In genomic region chr3:84772841-84773240, GRCh38 we compare ENCODE assay signal across 17 cellular contexts.
DNase-seq lines count a peak whose midpoint lies in the region; ATAC-seq, FAIRE-seq and TF ChIP-seq lines count a peak whose summit lies in the region.
"Had no signal": no experiment of that assay in that cellular context is flagged by ENCODE, and none has a peak within 500 bp of the region (broad histone marks: within the 10 kb centered on the region; RNA-seq: fewer than 3 reads in every experiment).

No MANE protein-coding gene starts in this region.

- no peaks in the 10 kb centered on the region for H3K27me3 ChIP-seq in HepG2 (ENCODE audit: control insufficient read depth in 1 of 2, insufficient read depth in 2 of 2, low read length in 2 of 2)
- H3K27me3 ChIP-seq: esophagus muscularis mucosa, testis had no signal

- H4K20me1 ChIP-seq in HepG2 (ENCODE audit: insufficient read depth, low read length), result no peaks in the 10 kb centered on the region

- intact Hi-C loops in HepG2 (cut with micrococcal nuclease; ENCODE audit: unreplicated experiment), result loop anchor here (5.0 kb wide), 1 partner anchor 226 kb away; no protein-coding TSS in a partner anchor

- in situ Hi-C loops in KBM-7 (cut with MboI; ENCODE audit: low pct_unique_long_range_greater_than_20kb, low sequenced_read_pairs), result no loop called here
- in situ Hi-C loops in SK-MEL-5 (cut with HindIII; ENCODE audit: low pct_unique_long_range_greater_than_20kb, low sequenced_read_pairs), result no loop called here
- in situ Hi-C loops in HepG2 (cut with HindIII; ENCODE audit: extremely low pct_ligation_motif_present, low pct_unique_long_range_greater_than_20kb), result no loop called here

- H3K27ac ChIP-seq in HepG2 (ENCODE audit: extremely low read length, insufficient read depth, low read length), result no peak overlapping the region
- H3K27ac ChIP-seq: coronary artery, esophagus muscularis mucosa, testis had no signal

- WGBS in HepG2 (ENCODE audit: low lambda C conversion rate), result 0% methylated on average over 1 of the region's 1 CpG

- CTCF ChIA-PET in HepG2 (lab: Yijun Ruan, JAX; ENCODE audit: low intra/inter-chr PET ratio, low total read pairs), result no interaction called here

- DNase-seq in COLO829 (ENCODE audit: low spot score) (peak; percentile 25), KBM-7 (peak; percentile 7), SK-MEL-5 (ENCODE audit: low read depth, low spot score) (peak; percentile 55), HepG2 (ENCODE audit: low spot score) (peak; percentile 3), midbrain (lab: John Stamatoyannopoulos, UW) (no peak), GM10266 (ENCODE audit: extremely low spot score) (no peak)
- DNase-seq: activated CD4-positive, alpha-beta memory T cell treated with anti-CD3 and anti-CD28 coated beads, Interleukin-2, amount 10 ng/mL, durations not matched to agents 7 days and 5 days; EL; hippocampal formation; NCI-H510A; RPMI8226; T-helper 2 cell; testis had no signal

- H3K4me2 ChIP-seq in HepG2 (ENCODE audit: low read depth, low read length), result no peak overlapping the region

- no peak overlapping the region for H3K4me3 ChIP-seq in HepG2 (replicated peaks in 1 of 3; ENCODE audit: insufficient read depth in 1 of 3, low read depth in 2 of 3, low read length in 3 of 3)
- H3K4me3 ChIP-seq: coronary artery, esophagus muscularis mucosa, testis had no signal

- no peak overlapping the region for H2AFZ ChIP-seq in HepG2 (ENCODE audit: low read length)

- no peak for TF ChIP-seq POLR2A in HepG2 (IDR thresholded peaks at IDR 0.05; ENCODE audit: insufficient read depth in 1 of 2, low read depth in 2 of 2, low read length in 2 of 2)

- FAIRE-seq in HepG2 (lab: Jason Lieb, UNC), result no peak

- H3K36me3 ChIP-seq in HepG2 (replicated peaks in 1 of 2; ENCODE audit: control insufficient read depth in 1 of 2, insufficient read depth in 2 of 2, low read length in 2 of 2), result no peaks in the 10 kb centered on the region
- H3K36me3 ChIP-seq: esophagus muscularis mucosa had no signal

- H3K9ac ChIP-seq in HepG2 (ENCODE audit: insufficient read depth, low read depth, low read length), result no peak overlapping the region

- TF ChIP-seq EP300 in HepG2 (IDR thresholded peaks at IDR 0.05; ENCODE audit: low read depth in 2 of 2, low read length in 2 of 2) (no peak), HepG2 (CRISPR knock-in tag; IDR thresholded peaks at IDR 0.05; ENCODE audit: borderline replicate concordance) (no peak)

- H3K4me1 ChIP-seq in HepG2 (ENCODE audit: insufficient read depth, low read length), result no peaks in the 10 kb centered on the region
- H3K4me1 ChIP-seq: esophagus muscularis mucosa, testis had no signal

- H3K79me2 ChIP-seq in HepG2 (ENCODE audit: insufficient read depth, low read length), result no peaks in the 10 kb centered on the region

- TF ChIP-seq RAD21 in HepG2 (CRISPR knock-in tag; IDR thresholded peaks at IDR 0.05), result no peak

- BruUV-seq in HepG2 (replicated peaks; lab: Mats Ljungman, UMichigan), result no TSS peak

- POLR2A ChIA-PET in HepG2 (lab: Yijun Ruan, JAX), result no interaction called here

- ATAC-seq in HepG2, result no peak
- no peak for ATAC-seq in HG03135 (IDR thresholded peaks at IDR 0.05; ENCODE audit: unreplicated experiment)
- ATAC-seq: natural killer cell treated with Interleukin-12 subunit alpha and Interleukin-12 subunit beta and Interleukin-15 and Interleukin-18, amount 100 ng/mL, for 72 hours had no signal

- peaks cover 4% of the 10 kb centered on the region; the same call in 1 of the 2 replicates for H3K9me3 ChIP-seq in HepG2 (ENCODE audit: low read length)
- H3K9me3 ChIP-seq: testis had no signal

- 0 out of 2 replicates have a peak, but pooled peaks have one; percentile 10 for TF ChIP-seq CTCF in HepG2 (CRISPR knock-in tag; IDR thresholded peaks at IDR 0.05)
- TF ChIP-seq CTCF in GM10266 (IDR thresholded peaks at IDR 0.05; ENCODE audit: control insufficient read depth, insufficient read depth, low read depth, missing control alignments), result no peak

TF ChIP-seq in HepG2, 621 proteins besides CTCF, POLR2A, EP300 and RAD21:
- TF ChIP-seq STAG1 (CRISPR knock-in tag; IDR thresholded peaks at IDR 0.05), result peak; percentile 36; the same call in 1 of the 2 replicates
- no peak for TF ChIP-seq GFI1 (CRISPR knock-in tag; IDR thresholded peaks at IDR 0.05; ENCODE audit: borderline replicate concordance)
- no peak for TF ChIP-seq ZNF670 (CRISPR knock-in tag; IDR thresholded peaks at IDR 0.05; ENCODE audit: borderline replicate concordance)

Comparison
In these comparisons a context has a peak if more than half of its experiments do, and no peak if none do; other contexts are left out.
1. DNase-seq: peak in COLO829 (single experiment), KBM-7 (single experiment), SK-MEL-5 (single experiment) and HepG2 (single experiment); none in midbrain (single experiment) and GM10266 (single experiment).